38 cellular contexts compared by ENCODE assay signal in genomic region chrX:129450123-129450522, GRCh38.
"Had no signal": no experiment of that assay in that cellular context is flagged by ENCODE, and none has a peak within 500 bp of the region (broad histone marks: within the 10 kb centered on the region; RNA-seq: fewer than 3 reads in every experiment).

No MANE protein-coding gene starts in this region.

- DNase-seq: activated B cell treated with CpG ODN at 0.5 μM for 24 hours; activated CD4-positive, alpha-beta memory T cell treated with anti-CD3 and anti-CD28 coated beads for 36 hours; activated CD4-positive, alpha-beta T cell treated with anti-CD3 and anti-CD28 coated beads for 4 hours; activated CD4-positive, alpha-beta T cell treated with anti-CD3 and anti-CD28 coated beads, Interleukin-2, amount 10 ng/mL, durations not matched to agents 24 days and 14 days; activated CD4-positive, alpha-beta T cell treated with anti-CD3 and anti-CD28 coated beads, Interleukin-2, amount 50 U/mL, for 1 hour; activated CD4-positive, alpha-beta T cell treated with anti-CD3 and anti-CD28 coated beads, Interleukin-2, amount 50 U/mL, for 4 hours; activated CD4-positive, CD25-positive, alpha-beta regulatory T cell treated with anti-CD3 and anti-CD28 coated beads, Interleukin-2, amount 50 U/mL, for 72 hours; activated CD8-positive, alpha-beta memory T cell treated with anti-CD3 and anti-CD28 coated beads, Interleukin-2, amount 50 U/mL, for 4 hours; activated CD8-positive, alpha-beta T cell treated with anti-CD3 and anti-CD28 coated beads for 36 hours; activated effector memory CD4-positive, alpha-beta T cell treated with anti-CD3 and anti-CD28 coated beads, Interleukin-2, amount 50 U/mL, for 16 hours; activated gamma-delta T cell treated with Interleukin-2 at 50 U/mL for 16 hours; activated naive CD4-positive, alpha-beta T cell; activated naive CD4-positive, alpha-beta T cell treated with anti-CD3 and anti-CD28 coated beads for 36 hours; activated naive CD4-positive, alpha-beta T cell treated with anti-CD3 and anti-CD28 coated beads, Interleukin-2, amount 50 U/mL, for 16 hours; activated naive CD8-positive, alpha-beta T cell treated with anti-CD3 and anti-CD28 coated beads for 36 hours; activated T-cell treated with anti-CD3 and anti-CD28 coated beads for 4 hours; activated T-cell treated with anti-CD3 and anti-CD28 coated beads, Interleukin-2, amount 50 U/mL, for 1 hour; activated T-cell treated with anti-CD3 and anti-CD28 coated beads, Interleukin-2, amount 50 U/mL, for 4 hours; activated T-cell treated with anti-CD3 and anti-CD28 coated beads, Interleukin-2, amount 50 U/mL, for 72 hours; adrenal gland; amniotic stem cell; aorta; body of pancreas; brain microvascular endothelial cell; caudate nucleus; cerebellar nuclear complex; T-helper 1 cell; T-helper 2 cell; T-helper 9 cell had no signal

- H3K4me3 Mint-ChIP-seq: activated B cell treated with CpG ODN at 0.5 μM for 24 hours; activated CD4-positive, alpha-beta memory T cell treated with anti-CD3 and anti-CD28 coated beads for 36 hours; activated CD4-positive, alpha-beta T cell treated with anti-CD3 and anti-CD28 coated beads, Interleukin-2, amount 10 ng/mL, durations not matched to agents 24 days and 14 days; activated CD8-positive, alpha-beta T cell treated with anti-CD3 and anti-CD28 coated beads for 36 hours; activated naive CD4-positive, alpha-beta T cell treated with anti-CD3 and anti-CD28 coated beads for 36 hours; activated naive CD8-positive, alpha-beta T cell treated with anti-CD3 and anti-CD28 coated beads for 36 hours; activated T-cell treated with anti-CD3 and anti-CD28 coated beads, Interleukin-2, amount 50 U/mL, for 4 hours; activated T-cell treated with anti-CD3 and anti-CD28 coated beads, Interleukin-2, amount 50 U/mL, for 72 hours; activated T-helper 1 cell treated with anti-CD3 and anti-CD28 coated beads, Interleukin-12 subunit alpha, Interleukin-12 subunit beta, Interleukin-2, Interleukin-4 antibody, amounts not matched to agents 30 ng/mL and 10 ng/mL and 1 ng/mL, durations not matched to agents 14 hours and 24 hours and 36 hours; activated T-helper 17 cell treated with anti-CD3 and anti-CD28 coated beads, Interleukin-2, amount 50 U/mL, for 72 hours; central memory CD8-positive, alpha-beta T cell; T-helper 1 cell treated with Interleukin-12 subunit alpha and Interleukin-12 subunit beta and Interleukin-4 antibody, amounts not matched to agents 30 μg/mL and 1 μg/mL, for 36 hours; T-helper 2 cell treated with Interferon-gamma antibody and Interleukin-4, amounts not matched to agents 5 μg/mL and 100 μg/mL, for 36 hours had no signal

- H3K9me3 ChIP-seq: adrenal gland, body of pancreas, breast epithelium had no signal

- H3K4me1 Mint-ChIP-seq: activated B cell treated with CpG ODN at 0.5 μM for 24 hours; activated CD4-positive, alpha-beta T cell treated with anti-CD3 and anti-CD28 coated beads, Interleukin-2, amount 10 ng/mL, durations not matched to agents 24 days and 14 days; activated naive CD8-positive, alpha-beta T cell treated with anti-CD3 and anti-CD28 coated beads for 36 hours; activated T-helper 17 cell treated with anti-CD3 and anti-CD28 coated beads, Interleukin-2, amount 50 U/mL, for 72 hours; central memory CD8-positive, alpha-beta T cell had no signal

- H3K27me3 ChIP-seq: adrenal gland, body of pancreas, brain microvascular endothelial cell, breast epithelium, cardiac muscle cell had no signal

- H3K4me3 ChIP-seq: adrenal gland, body of pancreas, breast epithelium, cardiac muscle cell had no signal

- H3K36me3 Mint-ChIP-seq: activated CD4-positive, alpha-beta memory T cell treated with anti-CD3 and anti-CD28 coated beads for 36 hours; activated naive CD4-positive, alpha-beta T cell treated with anti-CD3 and anti-CD28 coated beads, Interleukin-2, amount 50 U/mL, for 72 hours had no signal

- ATAC-seq: activated CD8-positive, alpha-beta T cell treated with anti-CD3 and anti-CD28 coated beads for 36 hours; activated naive CD4-positive, alpha-beta T cell treated with anti-CD3 and anti-CD28 coated beads, Interleukin-2, amount 50 U/mL, for 72 hours; activated T-cell treated with anti-CD3 and anti-CD28 coated beads, Interleukin-2, amount 50 U/mL, for 4 hours; activated T-cell treated with anti-CD3 and anti-CD28 coated beads, Interleukin-2, amount 50 U/mL, for 72 hours; activated T-helper 17 cell treated with anti-CD3 and anti-CD28 coated beads, Interleukin-2, amount 50 U/mL, for 72 hours; body of pancreas had no signal

- H3K27me3 Mint-ChIP-seq: activated B cell treated with CpG ODN at 0.5 μM for 24 hours; activated CD4-positive, alpha-beta memory T cell treated with anti-CD3 and anti-CD28 coated beads for 36 hours; activated CD4-positive, alpha-beta T cell treated with anti-CD3 and anti-CD28 coated beads, Interleukin-2, amount 10 ng/mL, durations not matched to agents 24 days and 14 days; activated CD8-positive, alpha-beta T cell treated with anti-CD3 and anti-CD28 coated beads for 36 hours; activated naive CD8-positive, alpha-beta T cell treated with anti-CD3 and anti-CD28 coated beads for 36 hours had no signal

- H3K9me3 Mint-ChIP-seq: activated B cell treated with CpG ODN at 0.5 μM for 24 hours; activated CD4-positive, alpha-beta memory T cell treated with anti-CD3 and anti-CD28 coated beads for 36 hours; activated CD4-positive, alpha-beta T cell treated with anti-CD3 and anti-CD28 coated beads, Interleukin-2, amount 10 ng/mL, durations not matched to agents 24 days and 14 days; activated CD8-positive, alpha-beta T cell treated with anti-CD3 and anti-CD28 coated beads for 36 hours; activated naive CD4-positive, alpha-beta T cell treated with anti-CD3 and anti-CD28 coated beads, Interleukin-2, amount 50 U/mL, for 72 hours; activated naive CD8-positive, alpha-beta T cell treated with anti-CD3 and anti-CD28 coated beads for 36 hours; activated T-cell treated with anti-CD3 and anti-CD28 coated beads, Interleukin-2, amount 50 U/mL, for 4 hours; activated T-cell treated with anti-CD3 and anti-CD28 coated beads, Interleukin-2, amount 50 U/mL, for 72 hours; activated T-helper 1 cell treated with anti-CD3 and anti-CD28 coated beads, Interleukin-12 subunit alpha, Interleukin-12 subunit beta, Interleukin-2, Interleukin-4 antibody, amounts not matched to agents 30 ng/mL and 10 ng/mL and 1 ng/mL, durations not matched to agents 14 hours and 24 hours and 36 hours; activated T-helper 17 cell treated with anti-CD3 and anti-CD28 coated beads, Interleukin-2, amount 50 U/mL, for 72 hours; central memory CD8-positive, alpha-beta T cell; T-helper 1 cell treated with Interleukin-12 subunit alpha and Interleukin-12 subunit beta and Interleukin-4 antibody, amounts not matched to agents 30 μg/mL and 1 μg/mL, for 36 hours; T-helper 2 cell treated with Interferon-gamma antibody and Interleukin-4, amounts not matched to agents 5 μg/mL and 100 μg/mL, for 36 hours had no signal

- H3K27ac Mint-ChIP-seq: activated B cell treated with CpG ODN at 0.5 μM for 24 hours; activated CD4-positive, alpha-beta memory T cell treated with anti-CD3 and anti-CD28 coated beads for 36 hours; activated CD4-positive, alpha-beta T cell treated with anti-CD3 and anti-CD28 coated beads, Interleukin-2, amount 10 ng/mL, durations not matched to agents 24 days and 14 days; activated CD8-positive, alpha-beta T cell treated with anti-CD3 and anti-CD28 coated beads for 36 hours; activated naive CD4-positive, alpha-beta T cell treated with anti-CD3 and anti-CD28 coated beads for 36 hours; activated naive CD4-positive, alpha-beta T cell treated with anti-CD3 and anti-CD28 coated beads, Interleukin-2, amount 50 U/mL, for 72 hours; activated naive CD8-positive, alpha-beta T cell treated with anti-CD3 and anti-CD28 coated beads for 36 hours; activated T-cell treated with anti-CD3 and anti-CD28 coated beads, Interleukin-2, amount 50 U/mL, for 72 hours; activated T-helper 1 cell treated with anti-CD3 and anti-CD28 coated beads, Interleukin-12 subunit alpha, Interleukin-12 subunit beta, Interleukin-2, Interleukin-4 antibody, amounts not matched to agents 30 ng/mL and 10 ng/mL and 1 ng/mL, durations not matched to agents 14 hours and 24 hours and 36 hours; activated T-helper 17 cell treated with anti-CD3 and anti-CD28 coated beads, Interleukin-2, amount 50 U/mL, for 72 hours; T-helper 1 cell treated with Interleukin-12 subunit alpha and Interleukin-12 subunit beta and Interleukin-4 antibody, amounts not matched to agents 30 μg/mL and 1 μg/mL, for 36 hours; T-helper 2 cell treated with Interferon-gamma antibody and Interleukin-4, amounts not matched to agents 5 μg/mL and 100 μg/mL, for 36 hours had no signal

- H3K27ac ChIP-seq: adrenal gland, body of pancreas, brain microvascular endothelial cell, breast epithelium, cardiac muscle cell, VCaP had no signal

- H3K4me1 ChIP-seq: body of pancreas, breast epithelium had no signal

- H3K36me3 ChIP-seq: adrenal gland, brain microvascular endothelial cell, breast epithelium, cardiac muscle cell had no signal
